9 cellular contexts compared by ENCODE assay signal in the genomic region with DNA sequence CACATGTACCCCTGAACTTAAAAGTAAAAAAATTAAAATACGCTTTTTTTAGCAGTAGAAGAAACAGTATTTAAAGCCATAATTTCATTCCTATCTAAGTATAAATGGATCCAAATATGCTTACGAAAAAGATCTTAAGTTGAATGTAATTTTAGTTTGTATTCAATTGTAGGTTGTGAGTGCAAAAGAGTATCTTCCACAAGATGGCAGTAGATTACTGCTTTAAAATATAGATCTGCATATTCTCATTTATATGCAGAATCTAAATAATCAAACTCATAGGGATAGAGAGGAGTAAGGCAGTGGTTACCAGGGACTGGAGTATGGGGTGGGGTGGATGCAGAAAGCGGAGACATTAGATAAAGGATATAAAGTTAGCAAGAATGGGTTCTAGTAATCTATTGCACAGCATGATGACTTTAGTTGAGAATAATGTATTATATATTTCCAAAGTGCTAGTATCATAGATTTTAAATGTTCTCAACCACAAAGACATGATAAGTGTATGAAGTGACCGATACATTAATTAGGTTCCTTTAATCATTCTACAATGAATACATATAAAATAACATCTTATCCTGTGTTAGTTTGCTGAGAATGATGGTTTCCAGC. TPM values are rescaled to one million over a fixed set of nuclear protein-coding genes. Genes with fewer than 3 reads are reported as not detected.
DNase-seq lines count a peak whose midpoint lies in the region; ATAC-seq, FAIRE-seq and TF ChIP-seq lines count a peak whose summit lies in the region.
"Had no signal": no experiment of that assay in that cellular context is flagged by ENCODE, and none has a peak within 500 bp of the region (broad histone marks: within the 10 kb centered on the region; RNA-seq: fewer than 3 reads in every experiment).

No MANE protein-coding gene starts in this region.

- H2AFZ ChIP-seq in parathyroid adenoma, result no peak overlapping the region

- DNase-seq in GM10248 (ENCODE audit: extremely low spot score) (peak; percentile 33), M059J (ENCODE audit: low read depth) (peak; percentile 16), bronchial epithelial cell (ENCODE audit: low read depth) (peak; percentile 18), HuH-7.5 (ENCODE audit: low spot score) (no peak)
- DNase-seq: mesenchymal stem cell had no signal

- H3K27ac ChIP-seq in parathyroid adenoma, result no peak overlapping the region

- no peak overlapping the region for H3K4me2 ChIP-seq in parathyroid adenoma (ENCODE audit: low read length)

- H3K79me2 ChIP-seq in parathyroid adenoma, result no peaks in the 10 kb centered on the region

- TF ChIP-seq CTCF in GM10248 (IDR thresholded peaks at IDR 0.05; ENCODE audit: control extremely low read depth, extremely low read depth, low read depth, missing control alignments), result peak; percentile 46
- peak; percentile 20 for TF ChIP-seq CTCF in bronchial epithelial cell (IDR thresholded peaks at IDR 0.05; ENCODE audit: insufficient read depth, low read length, severe bottlenecking)
- peak; percentile 54 for TF ChIP-seq CTCF in parathyroid adenoma (IDR thresholded peaks at IDR 0.05)

- POLR2A ChIA-PET in GM10248 (lab: Yijun Ruan, JAX), result no interaction called here

- no peaks in the 10 kb centered on the region for H3K36me3 ChIP-seq in bronchial epithelial cell (ENCODE audit: control insufficient read depth, insufficient read depth, low read length)
- H3K36me3 ChIP-seq in parathyroid adenoma (ENCODE audit: control insufficient read depth, insufficient read depth, low read length), result no peaks in the 10 kb centered on the region

- no peak for ATAC-seq in HG03442 (IDR thresholded peaks at IDR 0.05; ENCODE audit: unreplicated experiment)
- no peak for ATAC-seq in HG03565 (IDR thresholded peaks at IDR 0.05; ENCODE audit: unreplicated experiment)

- no peaks in the 10 kb centered on the region for H3K4me1 ChIP-seq in parathyroid adenoma

- CTCF ChIA-PET in GM10248 (lab: Yijun Ruan, JAX), result no interaction called here

- no peak overlapping the region for H3K9ac ChIP-seq in parathyroid adenoma

- FAIRE-seq in bronchial epithelial cell (lab: Jason Lieb, UNC), result no peak

- no peaks in the 10 kb centered on the region for H3K9me3 ChIP-seq in parathyroid adenoma (ENCODE audit: control insufficient read depth, low read length)

- no peaks in the 10 kb centered on the region for H3K27me3 ChIP-seq in bronchial epithelial cell (ENCODE audit: control insufficient read depth, insufficient read depth, low read length)
- H3K27me3 ChIP-seq in parathyroid adenoma (ENCODE audit: control insufficient read depth, insufficient read depth, low read length), result no peaks in the 10 kb centered on the region

- no peak overlapping the region for H3K4me3 ChIP-seq in bronchial epithelial cell (ENCODE audit: low read depth, low read length)
- H3K4me3 ChIP-seq in parathyroid adenoma (ENCODE audit: low read depth, low read length), result no peak overlapping the region

RNA-seq across cellular contexts. Expression of a gene that starts 14.2 kb away (rescaled TPM):
- not detected in 2 replicates for total RNA-seq in M059J (2014; rRNA removed; shearing (Covaris generic))
- not detected in 2 replicates for total RNA-seq in bronchial epithelial cell
- total RNA-seq: temporal lobe had no signal

RNA-seq across cellular contexts. Expression of a gene that starts 23.0 kb away (rescaled TPM):
- not detected in 2 replicates for total RNA-seq in M059J (2014; rRNA removed; shearing (Covaris generic))
- not detected in 2 replicates for total RNA-seq in bronchial epithelial cell
- total RNA-seq: temporal lobe had no signal

RNA-seq across cellular contexts. Expression of a gene that starts 36.7 kb away (rescaled TPM):
- total RNA-seq in M059J (2014; rRNA removed; shearing (Covaris generic)), result not detected in 2 replicates
- not detected in 2 replicates for total RNA-seq in bronchial epithelial cell
- total RNA-seq: temporal lobe had no signal

RNA-seq across cellular contexts. Expression of a gene that starts 36.7 kb away (rescaled TPM):
- 0.02 TPM in 1 of 2 replicates, not detected in the other for total RNA-seq in M059J (2014; rRNA removed; shearing (Covaris generic))
- total RNA-seq in bronchial epithelial cell, result under 0.01 TPM in 1 of 2 replicates, not detected in the other
- total RNA-seq: temporal lobe had no signal
